16 cellular contexts compared by ENCODE assay signal in the genomic region with DNA sequence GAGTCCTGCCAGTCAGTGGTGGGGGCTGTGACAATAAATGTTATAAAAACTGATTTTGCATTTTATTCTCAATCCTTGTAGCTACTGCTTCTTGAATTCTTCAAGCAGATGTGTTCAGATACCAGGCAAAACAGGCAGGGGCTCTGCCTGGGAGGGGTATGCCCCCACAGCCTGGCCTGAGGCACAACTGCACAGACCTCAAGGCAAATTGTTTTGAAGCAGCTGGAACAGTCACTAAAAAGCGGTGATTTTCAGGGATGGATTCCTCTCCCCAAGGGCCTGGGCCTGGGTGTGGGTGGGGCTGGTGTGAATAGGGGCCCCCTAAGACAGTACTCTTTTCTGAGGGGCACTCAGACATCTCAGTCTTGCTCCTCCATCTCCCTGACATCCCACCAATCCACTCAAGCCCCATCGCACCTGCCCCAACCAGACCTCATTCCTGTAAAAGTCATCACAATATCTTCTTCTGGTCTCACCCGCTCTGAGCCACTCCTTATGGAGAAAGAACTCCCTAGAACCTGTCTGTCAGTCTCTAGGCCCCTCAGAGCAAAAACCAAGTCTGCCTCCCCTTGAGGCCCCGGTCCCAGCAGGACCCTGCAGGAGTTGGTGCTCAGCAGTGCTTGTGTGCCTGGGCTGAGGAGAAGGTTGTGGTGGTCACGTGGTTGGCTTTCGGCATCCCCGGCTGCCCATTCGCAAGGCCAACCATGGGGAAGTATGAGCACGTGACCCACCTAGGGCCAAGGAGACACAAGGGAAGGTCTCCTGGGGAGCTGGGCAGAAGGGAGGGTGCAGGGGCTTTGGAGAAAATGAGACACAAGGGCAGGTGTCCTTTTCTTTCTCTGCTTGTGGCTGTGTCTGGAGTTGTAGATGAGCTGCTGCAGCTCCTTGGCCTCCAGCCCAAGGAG. TPM values are rescaled to one million over a fixed set of nuclear protein-coding genes. Genes with fewer than 3 reads are reported as not detected.
DNase-seq lines count a peak whose midpoint lies in the region; ATAC-seq and TF ChIP-seq lines count a peak whose summit lies in the region.
"Had no signal": no experiment of that assay in that cellular context is flagged by ENCODE, and none has a peak within 500 bp of the region (broad histone marks: within the 10 kb centered on the region; RNA-seq: fewer than 3 reads in every experiment).

No MANE protein-coding gene starts in this region.

- no peak overlapping the region for H2AFZ ChIP-seq in SK-N-SH (ENCODE audit: low read depth)
- H2AFZ ChIP-seq: PC-9 had no signal

- peak; percentile 3 for DNase-seq in SK-N-SH
- no peak for DNase-seq in Calu3
- DNase-seq in activated B cell treated with CpG ODN at 0.5 μM for 24 hours: no peak
- DNase-seq in midbrain (lab: John Stamatoyannopoulos, UW): peak; percentile 15
- DNase-seq in effector memory CD4-positive, alpha-beta T cell: no peak
- DNase-seq: activated T-cell treated with anti-CD3 and anti-CD28 coated beads, Interleukin-2, amount 50 U/mL, for 1 hour; brain microvascular endothelial cell; NCI-H2171 treated with DMSO at 0.1 percent for 48 hours; PC-9; T1000 had no signal

- H3K27me3 Mint-ChIP-seq in Calu3 (ENCODE audit: unreplicated experiment) (peaks cover 43% of the 10 kb centered on the region), activated B cell treated with CpG ODN at 0.5 μM for 24 hours (no peaks in the 10 kb centered on the region)

- no peaks in the 10 kb centered on the region for H3K9me2 ChIP-seq in SK-N-SH

- ATAC-seq in SK-N-SH treated with all-trans-retinoic acid at 6 μM for 48 hours: no peak
- ATAC-seq in activated B cell treated with CpG ODN at 0.5 μM for 24 hours (ENCODE audit: low read depth): no peak
- no peak for ATAC-seq in GM21717 (IDR thresholded peaks at IDR 0.05; ENCODE audit: unreplicated experiment)
- ATAC-seq in HG03469 (IDR thresholded peaks at IDR 0.05; ENCODE audit: unreplicated experiment): no peak

- BruUV-seq in Calu3 (replicated peaks; lab: Mats Ljungman, UMichigan): no TSS peak

- 87% methylated on average over 8 of the region's 9 CpGs for WGBS in SK-N-SH (ENCODE audit: low lambda C conversion rate)

- intact Hi-C loops in Calu3 (cut with micrococcal nuclease; ENCODE audit: unreplicated experiment): no loop called here
- intact Hi-C loops in activated B cell treated with CpG ODN at 0.5 μM for 24 hours (cut with micrococcal nuclease): no loop called here

- H3K9me3 Mint-ChIP-seq in Calu3 (ENCODE audit: low read depth, unreplicated experiment) (no peaks in the 10 kb centered on the region), activated B cell treated with CpG ODN at 0.5 μM for 24 hours (no peaks in the 10 kb centered on the region)

- H4K20me1 ChIP-seq in SK-N-SH (ENCODE audit: insufficient read depth): no peaks in the 10 kb centered on the region

- H3K4me3 Mint-ChIP-seq in Calu3 (ENCODE audit: low read depth, unreplicated experiment) (no peak overlapping the region), activated B cell treated with CpG ODN at 0.5 μM for 24 hours (no peak overlapping the region)

- TF ChIP-seq RAD21 in SK-N-SH (IDR thresholded peaks at IDR 0.05; ENCODE audit: low read length): no peak

- H3F3A ChIP-seq in SK-N-SH (replicated peaks; ENCODE audit: insufficient read depth): no peaks in the 10 kb centered on the region

- no peak overlapping the region for H3K9ac ChIP-seq in SK-N-SH

- no peak for TF ChIP-seq CTCF in SK-N-SH (IDR thresholded peaks at IDR 0.05)
- no peak for TF ChIP-seq CTCF in Calu3 (IDR thresholded peaks at IDR 0.05; ENCODE audit: unreplicated experiment)
- no peak for TF ChIP-seq CTCF in activated B cell treated with CpG ODN at 0.5 μM for 24 hours (IDR thresholded peaks at IDR 0.05)

- no peak overlapping the region for H3K4me2 ChIP-seq in SK-N-SH
- H3K4me2 ChIP-seq: PC-9 had no signal

- H3K36me3 Mint-ChIP-seq in Calu3 (ENCODE audit: insufficient read depth, unreplicated experiment): no peaks in the 10 kb centered on the region
- H3K36me3 Mint-ChIP-seq in activated B cell treated with CpG ODN at 0.5 μM for 24 hours (ENCODE audit: low read depth): peaks cover 2% of the 10 kb centered on the region

- CTCF ChIA-PET in SK-N-SH (lab: Yijun Ruan, JAX): no interaction called here
- CTCF ChIA-PET in Calu3 (lab: Charles Lee): no interaction called here
- CTCF ChIA-PET in activated B cell treated with CpG ODN at 0.5 μM for 24 hours (lab: Charles Lee): no interaction called here

- POLR2A ChIA-PET in SK-N-SH (lab: Yijun Ruan, JAX): no interaction called here
- POLR2A ChIA-PET in activated B cell treated with CpG ODN at 0.5 μM for 24 hours (lab: Charles Lee): no interaction called here

- H3K4me1 ChIP-seq in SK-N-SH (ENCODE audit: control insufficient read depth in 1 of 2, insufficient read depth in 2 of 2, low read depth in 1 of 2, low read length in 1 of 2): peaks cover 16 to 25% of the 10 kb centered on the region in 2 experiments; a peak in 3 of 4 replicates
- peaks cover 52% of the 10 kb centered on the region for H3K4me1 ChIP-seq in effector memory CD4-positive, alpha-beta T cell (ENCODE audit: control insufficient read depth, insufficient read depth, low read length, poor library complexity, severe bottlenecking)

- H3K79me2 ChIP-seq in SK-N-SH (ENCODE audit: insufficient read depth): no peaks in the 10 kb centered on the region

- H3K27me3 ChIP-seq in SK-N-SH (ENCODE audit: insufficient read depth): no peaks in the 10 kb centered on the region
- H3K27me3 ChIP-seq in effector memory CD4-positive, alpha-beta T cell (replicated peaks; ENCODE audit: control insufficient read depth, insufficient read depth, low read length, poor library complexity, severe bottlenecking): no peaks in the 10 kb centered on the region
- H3K27me3 ChIP-seq: brain microvascular endothelial cell had no signal

- H3K4me3 ChIP-seq in SK-N-SH (ENCODE audit: low read depth in 2 of 2, low read length in 1 of 2): no peak overlapping the region
- H3K4me3 ChIP-seq in effector memory CD4-positive, alpha-beta T cell (ENCODE audit: insufficient read depth, low read depth, low read length, poor library complexity, severe bottlenecking): no peak overlapping the region
- H3K4me3 ChIP-seq: PC-9, skin epidermis, thoracic aorta had no signal

- H3K27ac Mint-ChIP-seq in Calu3 (ENCODE audit: unreplicated experiment): peak overlapping the region; percentile 42
- peak overlapping the region; percentile 12 for H3K27ac Mint-ChIP-seq in activated B cell treated with CpG ODN at 0.5 μM for 24 hours

- H3K9me3 ChIP-seq in SK-N-SH: no peaks in the 10 kb centered on the region
- H3K9me3 ChIP-seq in effector memory CD4-positive, alpha-beta T cell (ENCODE audit: control insufficient read depth, low read length): no peaks in the 10 kb centered on the region
- H3K9me3 ChIP-seq: thoracic aorta had no signal

- H3K36me3 ChIP-seq in SK-N-SH (replicated peaks in 1 of 2; ENCODE audit: control insufficient read depth in 1 of 2, insufficient read depth in 2 of 2, low read length in 1 of 2): no peaks in the 10 kb centered on the region
- no peaks in the 10 kb centered on the region for H3K36me3 ChIP-seq in effector memory CD4-positive, alpha-beta T cell (ENCODE audit: control insufficient read depth, insufficient read depth, low read length)
- H3K36me3 ChIP-seq: brain microvascular endothelial cell, thoracic aorta had no signal

- H3K4me1 Mint-ChIP-seq in Calu3 (ENCODE audit: low read depth, unreplicated experiment) (peaks cover 17% of the 10 kb centered on the region), activated B cell treated with CpG ODN at 0.5 μM for 24 hours (peaks cover 58% of the 10 kb centered on the region)

- no peak for TF ChIP-seq EP300 in SK-N-SH (IDR thresholded peaks at IDR 0.05; ENCODE audit: borderline replicate concordance in 1 of 2, low read depth in 1 of 2, low read length in 1 of 2)

- H3K27ac ChIP-seq in SK-N-SH (ENCODE audit: low read depth in 2 of 2, low read length in 1 of 2): no peak overlapping the region
- no peak overlapping the region for H3K27ac ChIP-seq in effector memory CD4-positive, alpha-beta T cell (ENCODE audit: insufficient read depth, low read length, poor library complexity, severe bottlenecking)
- H3K27ac ChIP-seq: 22Rv1, brain microvascular endothelial cell, PC-9, thoracic aorta had no signal

TF ChIP-seq in SK-N-SH, 30 proteins besides CTCF, POLR2A, EP300 and RAD21 (continues in another document):
- TF ChIP-seq RFX5 (IDR thresholded peaks at IDR 0.05; ENCODE audit: low read length) (no peak), USF1 (IDR thresholded peaks at IDR 0.05; ENCODE audit: borderline replicate concordance, low read depth) (no peak), GABPA (IDR thresholded peaks at IDR 0.05; ENCODE audit: low read depth) (no peak), RCOR1 (IDR thresholded peaks at IDR 0.05; ENCODE audit: low read length) (no peak), MEF2A (IDR thresholded peaks at IDR 0.05; ENCODE audit: borderline replicate concordance, low read depth) (no peak), CHD2 (IDR thresholded peaks at IDR 0.05; ENCODE audit: low read length, partially characterized antibody) (no peak), FOXM1 (IDR thresholded peaks at IDR 0.05; ENCODE audit: low read depth) (no peak)

TF ChIP-seq in SK-N-SH treated with all-trans-retinoic acid at 6 μM for 48 hours, 23 proteins besides CTCF, POLR2A, EP300 and RAD21 (continues in another document):
- no peak for TF ChIP-seq TOX (CRISPR knock-in tag; IDR thresholded peaks at IDR 0.05; ENCODE audit: borderline replicate concordance)

RNA-seq across cellular contexts. Expression of gene PSTPIP1, which starts 2.9 kb away (rescaled TPM):
- polyA plus RNA-seq in SK-N-SH (2012; rRNA removed): 0.69 and 1.1 TPM in 2 replicates
- 0.40 and 0.66 TPM in 2 replicates for polyA plus RNA-seq in SK-N-SH (2012; cell fraction: cytosol; rRNA removed)
- polyA plus RNA-seq in SK-N-SH (2012; cell fraction: nucleus; rRNA removed): 2.7 and 3.4 TPM in 2 replicates
- total RNA-seq in Calu3 (2022) (not detected in 2 replicates), activated B cell treated with CpG ODN at 0.5 μM for 24 hours (33.7 and 42.7 TPM in 2 replicates)
- total RNA-seq: PC-9 had no signal

Comparison
In these comparisons a context has a peak if more than half of its experiments do, and no peak if none do; other contexts are left out.
1. DNase-seq: peak in SK-N-SH (single experiment) and midbrain (single experiment); none in Calu3 (single experiment), activated B cell treated with CpG ODN at 0.5 μM for 24 hours (single experiment) and effector memory CD4-positive, alpha-beta T cell (0 of 3).
2. RNA of gene PSTPIP1, which starts 2.9 kb away (total RNA-seq): 33.7 to 42.7 TPM in activated B cell treated with CpG ODN at 0.5 μM for 24 hours; not detected in Calu3; every median in the first group is over 10 times any median in the second.